Comparison of ENCODE assay signal across 12 cellular contexts in genomic region chr11:73195191-73196007, GRCh38. TPM values are rescaled to one million over a fixed set of nuclear protein-coding genes. Genes with fewer than 3 reads are reported as not detected.
DNase-seq lines count a peak whose midpoint lies in the region; ATAC-seq and TF ChIP-seq lines count a peak whose summit lies in the region.
"Had no signal": no experiment of that assay in that cellular context is flagged by ENCODE, and none has a peak within 500 bp of the region (broad histone marks: within the 10 kb centered on the region; RNA-seq: fewer than 3 reads in every experiment).

No MANE protein-coding gene starts in this region.

- ATAC-seq in central memory CD8-positive, alpha-beta T cell (replicated peaks; ENCODE audit: extremely low read depth, poor library complexity, severe bottlenecking): no peak
- no peak for ATAC-seq in Right ventricle myocardium inferior

- H3K18ac ChIP-seq in neuronal stem cell (ENCODE audit: low read length): peak overlapping the region; percentile 50

- no peak overlapping the region for H2BK120ac ChIP-seq in neuronal stem cell (ENCODE audit: low read depth, low read length)

- H3K27ac Mint-ChIP-seq in Calu3 (ENCODE audit: unreplicated experiment): no peak overlapping the region
- peak overlapping the region; percentile 42 for H3K27ac Mint-ChIP-seq in central memory CD8-positive, alpha-beta T cell (ENCODE audit: low read depth)

- peak overlapping the region; percentile 23 for H2BK15ac ChIP-seq in neuronal stem cell (ENCODE audit: low read length)

- no peak overlapping the region for H2BK12ac ChIP-seq in neuronal stem cell (ENCODE audit: low read length)

- no CpG with 5 or more reads among the region's 3 CpGs for WGBS in neuronal stem cell (ENCODE audit: extremely low coverage in 2 of 2, insufficient read length in 2 of 2, insufficient replicate concordance in 1 of 2), 2 donors

- peak overlapping the region; percentile 39 for H2AK5ac ChIP-seq in neuronal stem cell (ENCODE audit: low read depth, low read length)

- peaks cover 5% of the 10 kb centered on the region for H3K36me3 Mint-ChIP-seq in Calu3 (ENCODE audit: insufficient read depth, unreplicated experiment)
- H3K36me3 Mint-ChIP-seq in central memory CD8-positive, alpha-beta T cell (ENCODE audit: insufficient read depth): no peaks in the 10 kb centered on the region
- H3K36me3 Mint-ChIP-seq: naive B cell had no signal

- in situ Hi-C loops in GM13976 (cut with MboI; ENCODE audit: low sequenced_read_pairs, unreplicated experiment): no loop called here

- H3K9me3 ChIP-seq in neuronal stem cell (replicated peaks in 1 of 2; ENCODE audit: control insufficient read depth in 2 of 2, insufficient read depth in 1 of 2, low read depth in 1 of 2, low read length in 2 of 2): no peaks in the 10 kb centered on the region
- H3K9me3 ChIP-seq: right lobe of liver had no signal

- H4K8ac ChIP-seq in neuronal stem cell (ENCODE audit: low read depth, low read length): no peak overlapping the region

- H3K4ac ChIP-seq in neuronal stem cell (ENCODE audit: low read length): peak overlapping the region; percentile 29

- no peak overlapping the region for H3K27ac ChIP-seq in neuronal stem cell (replicated peaks; ENCODE audit: low read length)
- H3K27ac ChIP-seq: right lobe of liver, WERI-Rb-1 had no signal

- peaks cover 10 to 16% of the 10 kb centered on the region in 2 donors for H3K4me1 ChIP-seq in neuronal stem cell (ENCODE audit: control insufficient read depth in 2 of 2, insufficient read depth in 1 of 2, low read depth in 1 of 2, low read length in 2 of 2)
- H3K4me1 ChIP-seq: right lobe of liver had no signal

- no TSS peak for BruUV-seq in Calu3 (replicated peaks; lab: Mats Ljungman, UMichigan)

- no peaks in the 10 kb centered on the region for H3K36me3 ChIP-seq in neuronal stem cell (replicated peaks in 1 of 2; ENCODE audit: control insufficient read depth in 2 of 2, insufficient read depth in 2 of 2, low read length in 2 of 2)
- H3K36me3 ChIP-seq: right lobe of liver, WERI-Rb-1 had no signal

- H3K4me3 Mint-ChIP-seq in Calu3 (ENCODE audit: low read depth, unreplicated experiment): no peak overlapping the region
- no peak overlapping the region for H3K4me3 Mint-ChIP-seq in central memory CD8-positive, alpha-beta T cell
- H3K4me3 Mint-ChIP-seq: naive B cell had no signal

- H3K79me1 ChIP-seq in neuronal stem cell (ENCODE audit: low read depth, low read length): no peaks in the 10 kb centered on the region

- no peak overlapping the region for H3K23ac ChIP-seq in neuronal stem cell (ENCODE audit: low read depth, low read length, poor library complexity)

- no peak overlapping the region for H4K91ac ChIP-seq in neuronal stem cell (ENCODE audit: low read depth, low read length, poor library complexity)

- no peak for TF ChIP-seq CTCF in Calu3 (IDR thresholded peaks at IDR 0.05; ENCODE audit: unreplicated experiment)
- no peak for TF ChIP-seq CTCF in GM13976 (IDR thresholded peaks at IDR 0.05; ENCODE audit: borderline replicate concordance, control extremely low read depth, extremely low read depth, insufficient read depth, missing control alignments)

- peaks cover 71% of the 10 kb centered on the region for H3K4me1 Mint-ChIP-seq in Calu3 (ENCODE audit: low read depth, unreplicated experiment)
- H3K4me1 Mint-ChIP-seq in central memory CD8-positive, alpha-beta T cell: no peaks in the 10 kb centered on the region

- peak overlapping the region; percentile 67 for H3K9ac ChIP-seq in neuronal stem cell (ENCODE audit: low read depth, low read length, poor library complexity)

- no peak overlapping the region for H3K4me3 ChIP-seq in neuronal stem cell (ENCODE audit: low read length in 2 of 2)
- H3K4me3 ChIP-seq: right lobe of liver had no signal

- peaks cover 0 to 28% (median 0%) of the 10 kb centered on the region in 3 experiments for H3K27me3 ChIP-seq in neuronal stem cell (ENCODE audit: control insufficient read depth in 3 of 3, insufficient read depth in 3 of 3, low read depth in 1 of 3, low read length in 3 of 3)
- H3K27me3 ChIP-seq: right lobe of liver had no signal

- H3K27me3 Mint-ChIP-seq in Calu3 (ENCODE audit: unreplicated experiment): no peaks in the 10 kb centered on the region
- H3K27me3 Mint-ChIP-seq in central memory CD8-positive, alpha-beta T cell: peaks cover 23% of the 10 kb centered on the region
- H3K27me3 Mint-ChIP-seq: naive B cell had no signal

- intact Hi-C loops in Calu3 (cut with micrococcal nuclease; ENCODE audit: unreplicated experiment): no loop called here
- intact Hi-C loops in Right ventricle myocardium inferior (cut with DNase I): no loop called here

- no peaks in the 10 kb centered on the region for H3K9me3 Mint-ChIP-seq in Calu3 (ENCODE audit: low read depth, unreplicated experiment)
- no peaks in the 10 kb centered on the region for H3K9me3 Mint-ChIP-seq in central memory CD8-positive, alpha-beta T cell
- H3K9me3 Mint-ChIP-seq: naive B cell had no signal

- no peak overlapping the region for H2AFZ ChIP-seq in neuronal stem cell (ENCODE audit: low read length)

- CTCF ChIA-PET in Calu3 (lab: Charles Lee): interaction anchor here (1.2 to 1.3 kb wide), 2 partner anchors 10 to 12 kb away, joined by 3 to 5 read pairs; no protein-coding TSS in a partner anchor

- H3K4me2 ChIP-seq in neuronal stem cell (ENCODE audit: insufficient read depth, low read length, poor library complexity, severe bottlenecking): no peak overlapping the region

- H2BK5ac ChIP-seq in neuronal stem cell (ENCODE audit: low read length): peak overlapping the region; percentile 40

- H3K14ac ChIP-seq in neuronal stem cell (ENCODE audit: low read length): peak overlapping the region; percentile 26

- peak; percentile 45 for DNase-seq in Calu3
- peak; percentile 56 for DNase-seq in NCI-H226
- no peak for DNase-seq in central memory CD8-positive, alpha-beta T cell (ENCODE audit: low spot score in 2 of 2)
- no peak for DNase-seq in neuronal stem cell (ENCODE audit: low spot score)
- DNase-seq in Right ventricle myocardium inferior (ENCODE audit: missing footprints): no peak
- no peak for DNase-seq in GM13976 (ENCODE audit: low spot score)
- no peak for DNase-seq in H4 (ENCODE audit: low spot score)
- no peak for DNase-seq in NCI-H1417 (lab: John Stamatoyannopoulos, UW)
- DNase-seq: activated T-cell treated with anti-CD3 and anti-CD28 coated beads for 4 hours, naive B cell, WERI-Rb-1 had no signal

RNA-seq across cellular contexts. Expression of gene P2RY2, which starts 22.7 kb away (rescaled TPM):
- 1.6 and 2.3 TPM in 2 replicates for total RNA-seq in Calu3 (2022)
- polyA plus RNA-seq in neuronal stem cell (2013, experiment 1 of 2): 1.2 TPM
- 1.2 TPM for polyA plus RNA-seq in neuronal stem cell (2013, experiment 2 of 2)
- total RNA-seq in Right ventricle myocardium inferior: 20.0 TPM
- not detected in 2 replicates for total RNA-seq in H4 (2014; rRNA removed; shearing (Covaris generic))

RNA-seq across cellular contexts. Expression of gene FCHSD2, which starts 53.3 kb away (rescaled TPM):
- total RNA-seq in Calu3 (2022): 16.2 and 16.4 TPM in 2 replicates
- 21.2 TPM for polyA plus RNA-seq in neuronal stem cell (2013, experiment 1 of 2)
- 22.1 TPM for polyA plus RNA-seq in neuronal stem cell (2013, experiment 2 of 2)
- 36.6 TPM for total RNA-seq in Right ventricle myocardium inferior
- 3.7 and 5.0 TPM in 2 replicates for total RNA-seq in H4 (2014; rRNA removed; shearing (Covaris generic))

Comparison
In these comparisons a context has a peak if more than half of its experiments do, and no peak if none do; other contexts are left out.
1. DNase-seq: peak in Calu3 (single experiment) and NCI-H226 (single experiment); none in central memory CD8-positive, alpha-beta T cell (0 of 2), neuronal stem cell (single experiment), Right ventricle myocardium inferior (single experiment), GM13976 (single experiment), H4 (single experiment) and NCI-H1417 (0 of 3).